ENCODE assay signal across 14 cellular contexts in genomic region chr18:58004317-58004716, GRCh38. TPM values are rescaled to one million over a fixed set of nuclear protein-coding genes. Genes with fewer than 3 reads are reported as not detected.
A peak's percentile ranks its signal among the peaks of the same experiment; 100 is the strongest.
DNase-seq lines count a peak whose midpoint lies in the region; ATAC-seq and TF ChIP-seq lines count a peak whose summit lies in the region.
"Had no signal": no experiment of that assay in that cellular context is flagged by ENCODE, and none has a peak within 500 bp of the region (broad histone marks: within the 10 kb centered on the region; RNA-seq: fewer than 3 reads in every experiment).

No MANE protein-coding gene starts in this region.

- TF ChIP-seq CTCF in left lung (IDR thresholded peaks at IDR 0.05), result no peak

- H3K36me3 ChIP-seq in left lung (no peaks in the 10 kb centered on the region), H7 (replicated peaks; ENCODE audit: control insufficient read depth, insufficient read depth, low read length) (no peaks in the 10 kb centered on the region)

- no peak overlapping the region for H3K4me3 ChIP-seq in left lung
- H3K4me3 ChIP-seq in H7 (ENCODE audit: insufficient read depth, low read depth, low read length), result no peak overlapping the region

- no peaks in the 10 kb centered on the region for H3K4me1 ChIP-seq in left lung

- ATAC-seq in left lung (peak; percentile 35), left ventricle myocardium superior (no peak)

- no peak overlapping the region for H3K27ac ChIP-seq in left lung

- peak; percentile 53 for DNase-seq in COLO829 (ENCODE audit: low spot score)
- DNase-seq in HT1080 (ENCODE audit: low read depth), result peak; percentile 91
- peak; percentile 2 for DNase-seq in brain pericyte (ENCODE audit: low read depth, low spot score)
- no peak for DNase-seq in left lung
- no peak for DNase-seq in H7
- DNase-seq in left ventricle myocardium superior, result no peak
- no peak for DNase-seq in central memory CD4-positive, alpha-beta T cell
- DNase-seq in NCI-H1436 (lab: John Stamatoyannopoulos, UW), result no peak
- DNase-seq: activated CD4-positive, alpha-beta T cell treated with anti-CD3 and anti-CD28 coated beads, Interleukin-2, amount 50 U/mL, for 48 hours; activated gamma-delta T cell treated with Interleukin-2 at 50 U/mL for 16 hours; CD8-positive, alpha-beta memory T cell; H9; head of caudate nucleus; KBM-7 had no signal

- H3K27me3 ChIP-seq in left lung (no peaks in the 10 kb centered on the region), H7 (ENCODE audit: control insufficient read depth, insufficient read depth, low read length) (no peaks in the 10 kb centered on the region; the same call in 1 of the 2 replicates)

- intact Hi-C loops in left lung (cut with DNase I), result no loop called here
- intact Hi-C loops in left ventricle myocardium superior (cut with micrococcal nuclease), result no loop called here

- no peaks in the 10 kb centered on the region for H3K9me3 ChIP-seq in left lung

RNA-seq across cellular contexts. Expression of gene NEDD4L, which starts 39.7 kb away (rescaled TPM):
- 76.3 and 83.9 TPM in 2 replicates for total RNA-seq in HT1080 (2014; rRNA removed; shearing (Covaris generic))
- polyA plus RNA-seq in HT1080 (2015; cell fraction: cytosol; rRNA removed), result 103 and 126 TPM in 2 replicates
- 341 and 370 TPM in 2 replicates for polyA plus RNA-seq in HT1080 (2015; cell fraction: nucleus; rRNA removed)
- total RNA-seq in left lung, result 100 to 1,000 TPM; 109 to 159 TPM
- 39.8 and 44.1 TPM in 2 replicates for total RNA-seq in H7 (2014; rRNA removed; shearing (Covaris generic))
- 67.4 TPM for total RNA-seq in left ventricle myocardium superior

Comparison
In these comparisons a context has a peak if more than half of its experiments do, and no peak if none do; other contexts are left out.
1. DNase-seq: peak in COLO829 (single experiment), HT1080 (single experiment) and brain pericyte (single experiment); none in left lung (0 of 2), H7 (single experiment), left ventricle myocardium superior (single experiment), central memory CD4-positive, alpha-beta T cell (single experiment) and NCI-H1436 (single experiment).